ENCODE assay signal across 8 cellular contexts in the genomic region with DNA sequence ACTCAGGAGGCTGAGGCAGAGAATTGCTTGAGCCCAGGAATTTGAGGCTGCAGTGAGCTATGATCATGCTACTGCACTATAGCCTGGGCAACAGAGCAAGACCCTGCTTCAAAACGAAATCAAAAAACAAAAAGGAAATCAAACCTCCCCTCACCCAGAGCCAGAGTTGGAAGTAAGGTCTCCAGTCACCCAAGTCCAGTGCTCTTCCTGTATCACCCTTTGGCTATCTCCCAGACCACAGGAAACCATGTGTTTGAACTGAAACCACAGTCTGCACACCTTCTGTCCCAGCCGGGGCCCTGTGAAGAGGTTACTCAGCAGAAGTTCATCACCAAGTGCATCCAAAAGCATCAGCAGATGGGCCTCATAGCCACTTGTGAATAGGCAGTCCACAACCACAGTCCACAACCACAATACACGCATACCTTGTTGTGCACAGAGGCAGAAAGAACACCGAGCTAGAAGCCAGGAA. TPM values are rescaled to one million over a fixed set of nuclear protein-coding genes. Genes with fewer than 3 reads are reported as not detected.
DNase-seq lines count a peak whose midpoint lies in the region; ATAC-seq and TF ChIP-seq lines count a peak whose summit lies in the region.

No MANE protein-coding gene starts in this region.

- TF ChIP-seq CTCF in HEK293 (tag by site-specific recombination; IDR thresholded peaks at IDR 0.05) (no peak), suprapubic skin (IDR thresholded peaks at IDR 0.05) (no peak)

- TF ChIP-seq POLR2A in suprapubic skin (IDR thresholded peaks at IDR 0.05), result no peak

- no peaks in the 10 kb centered on the region for H3K9me3 Mint-ChIP-seq in CD4-positive, CD25-positive, alpha-beta regulatory T cell

- 30% methylated on average over 4 of the region's 4 CpGs for WGBS in suprapubic skin

- H3K36me3 ChIP-seq in CD4-positive, CD25-positive, alpha-beta regulatory T cell (ENCODE audit: control insufficient read depth, insufficient read depth, low read length), result peaks cover 4% of the 10 kb centered on the region
- H3K36me3 ChIP-seq in HEK293 (ENCODE audit: control insufficient read depth in 2 of 2, insufficient read depth in 1 of 2, low read length in 2 of 2) (peaks cover 9 to 16% of the 10 kb centered on the region in 2 experiments; a peak in 2 of 3 replicates), suprapubic skin (no peaks in the 10 kb centered on the region)

- H3K9me3 ChIP-seq in CD4-positive, CD25-positive, alpha-beta regulatory T cell (ENCODE audit: control insufficient read depth in 2 of 2, low read length in 2 of 2), result no peaks in the 10 kb centered on the region
- H3K9me3 ChIP-seq in HEK293 (ENCODE audit: control insufficient read depth, insufficient read depth, low read depth, low read length) (no peaks in the 10 kb centered on the region), suprapubic skin (no peaks in the 10 kb centered on the region)

- H3K4me1 ChIP-seq in CD4-positive, CD25-positive, alpha-beta regulatory T cell (ENCODE audit: control insufficient read depth, insufficient read depth, low read length, poor library complexity, severe bottlenecking), result peaks cover 79% of the 10 kb centered on the region
- peaks cover 15% of the 10 kb centered on the region for H3K4me1 ChIP-seq in HEK293 (ENCODE audit: control insufficient read depth, insufficient read depth, low read length)
- H3K4me1 ChIP-seq in suprapubic skin, result peaks cover 80% of the 10 kb centered on the region

- intact Hi-C loops in posterior vena cava (cut with DNase I), result no loop called here

- peak overlapping the region; percentile 96 for H3K27ac ChIP-seq in CD4-positive, CD25-positive, alpha-beta regulatory T cell (ENCODE audit: insufficient read depth, low read length, poor library complexity, severe bottlenecking)
- H3K27ac ChIP-seq in HEK293 (ENCODE audit: extremely low read depth, low read depth, low read length) (no peak overlapping the region), suprapubic skin (peak overlapping the region; percentile 29)

- peaks cover 9% of the 10 kb centered on the region for H3K27me3 Mint-ChIP-seq in CD4-positive, CD25-positive, alpha-beta regulatory T cell

- H3K4me1 Mint-ChIP-seq in CD4-positive, CD25-positive, alpha-beta regulatory T cell, result peaks cover 14 to 68% (median 53%) of the 10 kb centered on the region in 4 donors

- H3K27ac Mint-ChIP-seq in CD4-positive, CD25-positive, alpha-beta regulatory T cell, result peak overlapping the region; percentile 93 to 100 (median 93)

- TF ChIP-seq EP300 in suprapubic skin (IDR thresholded peaks at IDR 0.05), result no peak

- no peak for ATAC-seq in CD4-positive, CD25-positive, alpha-beta regulatory T cell (ENCODE audit: low read depth in 2 of 2)

- CTCF ChIA-PET in HEK293 (lab: Yijun Ruan, JAX), result interaction anchor here (0.8 kb wide), 1 partner anchor 88 kb away, joined by 3 read pairs; no protein-coding TSS in a partner anchor

- H3K4me3 ChIP-seq in CD4-positive, CD25-positive, alpha-beta regulatory T cell (ENCODE audit: low read depth, low read length), result peak overlapping the region; percentile 73
- H3K4me3 ChIP-seq in HEK293 (ENCODE audit: low read depth, low read length) (no peak overlapping the region), suprapubic skin (no peak overlapping the region)

- H3K27me3 ChIP-seq in CD4-positive, CD25-positive, alpha-beta regulatory T cell (ENCODE audit: control insufficient read depth, insufficient read depth, low read length), result no peaks in the 10 kb centered on the region
- H3K27me3 ChIP-seq in suprapubic skin, result no peaks in the 10 kb centered on the region

- peak; percentile 49 to 75 (median 50) for DNase-seq in CD4-positive, CD25-positive, alpha-beta regulatory T cell
- DNase-seq in activated CD8-positive, alpha-beta memory T cell treated with anti-CD3 and anti-CD28 coated beads, Interleukin-2, amount 50 U/mL, for 4 hours, result peak; percentile 47
- peak; percentile 96 for DNase-seq in glomerular visceral epithelial cell (ENCODE audit: extremely low spot score)
- DNase-seq in suprapubic skin (ENCODE audit: low spot score in 2 of 2), result no peak
- no peak for DNase-seq in UCSD-AML1 (lab: John Stamatoyannopoulos, UW; ENCODE audit: unreplicated experiment)
- no peak for DNase-seq in posterior vena cava (ENCODE audit: low spot score)
- no peak for DNase-seq in middle frontal gyrus (ENCODE audit: extremely low spot score, low spot score)

- POLR2A ChIA-PET in HEK293 (lab: Yijun Ruan, JAX), result interaction anchor here (0.6 to 1.8 kb wide), 5 partner anchors 13 to 79 kb away, joined by 3 to 5 read pairs (median 3); no protein-coding TSS in a partner anchor

- H3K36me3 Mint-ChIP-seq in CD4-positive, CD25-positive, alpha-beta regulatory T cell, result peaks cover 24% of the 10 kb centered on the region

- H3K4me3 Mint-ChIP-seq in CD4-positive, CD25-positive, alpha-beta regulatory T cell, result peak overlapping the region; percentile 83 to 96 (median 90)

TF ChIP-seq in HEK293, 187 proteins besides CTCF, POLR2A, EP300 and RAD21:
- TF ChIP-seq ZNF544 (tag by site-specific recombination; IDR thresholded peaks at IDR 0.05) (no peak), ZNF121 (tag by site-specific recombination; IDR thresholded peaks at IDR 0.05) (peak; percentile 92; the same call in 1 of the 2 replicates), ZNF202 (tag by site-specific recombination; IDR thresholded peaks at IDR 0.05; ENCODE audit: borderline replicate concordance) (no peak), ZNF354C (tag by site-specific recombination; IDR thresholded peaks at IDR 0.05; ENCODE audit: borderline replicate concordance, low read depth) (no peak)

RNA-seq across cellular contexts. Expression of a gene that starts 4.6 kb away (rescaled TPM):
- 1,341 TPM for total RNA-seq in CD4-positive, CD25-positive, alpha-beta regulatory T cell
- 10 to 100 TPM; 80.0 to 98.9 (median 93.4) TPM for polyA plus RNA-seq in CD4-positive, CD25-positive, alpha-beta regulatory T cell
- total RNA-seq in suprapubic skin, result 100 to 1,000 TPM; 284 to 323 (median 294) TPM
- total RNA-seq in posterior vena cava, result 100 to 1,000 TPM; 831 to 938 TPM

Comparison
In these comparisons a context has a peak if more than half of its experiments do, and no peak if none do; other contexts are left out.
1. DNase-seq: peak in CD4-positive, CD25-positive, alpha-beta regulatory T cell (3 of 3), activated CD8-positive, alpha-beta memory T cell treated with anti-CD3 and anti-CD28 coated beads, Interleukin-2, amount 50 U/mL, for 4 hours (single experiment) and glomerular visceral epithelial cell (single experiment); none in suprapubic skin (0 of 2), UCSD-AML1 (single experiment), posterior vena cava (single experiment) and middle frontal gyrus (single experiment).